In the genomic region with DNA sequence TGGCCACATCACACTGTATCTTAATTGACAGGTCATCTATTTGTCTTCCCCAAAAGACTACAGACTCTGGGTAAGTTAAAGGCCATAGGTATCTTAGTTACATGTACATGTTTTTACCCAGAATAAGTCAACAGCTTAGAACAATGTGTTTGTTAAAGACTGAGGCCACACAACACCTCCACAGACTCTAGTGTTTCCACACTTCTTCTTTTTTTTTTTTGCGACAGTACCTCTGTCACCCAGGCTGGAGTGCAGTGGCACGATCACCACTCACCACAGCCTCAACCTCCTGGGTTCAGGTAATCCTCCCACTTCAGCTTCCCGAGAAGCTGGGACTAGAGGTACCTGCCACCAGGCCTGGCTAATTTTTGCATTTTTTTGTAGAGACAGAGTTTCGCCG, we compare ENCODE assay signal across 1 cellular context.
TF ChIP-seq lines count a peak whose summit lies in the region.

No MANE protein-coding gene starts in this region.

TF ChIP-seq in H1, 55 proteins besides CTCF, POLR2A, EP300 and RAD21:
- no peak for TF ChIP-seq SIX5 (IDR thresholded peaks at IDR 0.05; ENCODE audit: low read depth, low read length)
- no peak for TF ChIP-seq SP4 (IDR thresholded peaks at IDR 0.05; ENCODE audit: low read length)
- no peak for TF ChIP-seq PHF8 (conservative IDR thresholded peaks at IDR 0.05; ENCODE audit: low read depth, low read length)
- TF ChIP-seq SP1 (IDR thresholded peaks at IDR 0.05; ENCODE audit: low read depth, low read length) = no peak
- TF ChIP-seq HDAC6 (IDR thresholded peaks at IDR 0.05; ENCODE audit: low read depth, low read length) = no peak
- TF ChIP-seq TAF7 (optimal IDR thresholded peaks at IDR 0.05; ENCODE audit: borderline replicate concordance, low read depth, low read length) = no peak
- no peak for TF ChIP-seq E2F6 (IDR thresholded peaks at IDR 0.05)
- TF ChIP-seq ATF3 (IDR thresholded peaks at IDR 0.05; ENCODE audit: insufficient read depth, low read depth, low read length) = no peak
- TF ChIP-seq TEAD4 (IDR thresholded peaks at IDR 0.05; ENCODE audit: low read depth, low read length) = no peak
- TF ChIP-seq SAP30 (IDR thresholded peaks at IDR 0.05; ENCODE audit: insufficient read depth, insufficient replicate concordance, low read length) = no peak
- no peak for TF ChIP-seq POLR2AphosphoS5 (IDR thresholded peaks at IDR 0.05; ENCODE audit: low read depth, low read length)
- TF ChIP-seq EGR1 (IDR thresholded peaks at IDR 0.05; ENCODE audit: borderline replicate concordance, low read depth, low read length) = no peak
- TF ChIP-seq TBP (IDR thresholded peaks at IDR 0.05; ENCODE audit: low read depth, low read length) = no peak
- no peak for TF ChIP-seq YY1 (IDR thresholded peaks at IDR 0.05; ENCODE audit: low read depth, low read length)
- TF ChIP-seq USF2 (IDR thresholded peaks at IDR 0.05; ENCODE audit: low read length) = no peak
- no peak for TF ChIP-seq BCL11A (IDR thresholded peaks at IDR 0.05; ENCODE audit: low read depth in 2 of 2, low read length in 2 of 2)
- no peak for TF ChIP-seq CBX8 (IDR thresholded peaks at IDR 0.05; ENCODE audit: borderline replicate concordance, low read depth, low read length)
- TF ChIP-seq HDAC2 (IDR thresholded peaks at IDR 0.05; ENCODE audit: borderline replicate concordance in 1 of 2, low read depth in 2 of 2, low read length in 2 of 2) = no peak
